10 cellular contexts compared by ENCODE assay signal in the genomic region with DNA sequence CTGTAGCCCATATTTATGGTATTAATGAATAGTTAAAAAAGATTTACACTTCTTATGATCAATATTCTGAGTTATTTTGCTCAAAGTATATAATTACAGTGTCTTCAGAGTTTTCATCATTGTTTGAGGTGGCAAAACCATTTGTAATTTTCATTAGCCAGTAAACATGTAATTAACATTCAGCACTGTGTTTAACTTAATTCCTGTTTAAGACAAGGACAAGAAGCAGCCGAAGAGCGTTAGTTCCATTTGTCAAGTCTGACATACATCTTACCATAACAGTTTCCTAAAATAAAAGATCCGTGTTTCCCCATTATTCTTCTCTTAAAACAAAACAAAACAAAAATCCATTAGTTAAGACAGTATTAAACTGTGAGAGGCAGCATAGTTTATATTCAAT. TPM values are rescaled to one million over a fixed set of nuclear protein-coding genes. Genes with fewer than 3 reads are reported as not detected.
DNase-seq lines count a peak whose midpoint lies in the region; ATAC-seq and TF ChIP-seq lines count a peak whose summit lies in the region.
"Had no signal": no experiment of that assay in that cellular context is flagged by ENCODE, and none has a peak within 500 bp of the region (broad histone marks: within the 10 kb centered on the region; RNA-seq: fewer than 3 reads in every experiment).

No MANE protein-coding gene starts in this region.

- H3K9me3 ChIP-seq in RWPE2 (ENCODE audit: severe bottlenecking) = no peaks in the 10 kb centered on the region
- no peaks in the 10 kb centered on the region for H3K9me3 ChIP-seq in esophagus muscularis mucosa
- H3K9me3 ChIP-seq in osteoblast (ENCODE audit: low read depth, low read length) = no peaks in the 10 kb centered on the region
- peaks cover 10% of the 10 kb centered on the region for H3K9me3 ChIP-seq in Karpas-422 (ENCODE audit: low read length)

- TF ChIP-seq POLR2A in esophagus muscularis mucosa (IDR thresholded peaks at IDR 0.05; ENCODE audit: low read depth) = no peak

- no peaks in the 10 kb centered on the region for H3K9me2 ChIP-seq in Karpas-422 (replicated peaks; ENCODE audit: insufficient read depth, low read length)

- DNase-seq in RWPE2 (ENCODE audit: low spot score) = no peak
- DNase-seq in esophagus muscularis mucosa (ENCODE audit: extremely low spot score) = no peak
- DNase-seq in osteoblast (ENCODE audit: insufficient read length, low spot score, missing footprints) = no peak
- no peak for DNase-seq in Karpas-422
- DNase-seq in activated naive CD8-positive, alpha-beta T cell treated with anti-CD3 and anti-CD28 coated beads for 36 hours = no peak
- DNase-seq: NCI-H446, T-helper 1 cell had no signal

- H3K27me3 ChIP-seq in RWPE2 (ENCODE audit: insufficient read depth, poor library complexity, severe bottlenecking) = no peaks in the 10 kb centered on the region
- H3K27me3 ChIP-seq in esophagus muscularis mucosa = peaks cover 0 to 7% (median 0%) of the 10 kb centered on the region in 4 donors
- H3K27me3 ChIP-seq in osteoblast (ENCODE audit: insufficient read depth, low read length) = peaks cover 23% of the 10 kb centered on the region
- H3K27me3 ChIP-seq in Karpas-422 (ENCODE audit: low read length) = no peaks in the 10 kb centered on the region

- no peaks in the 10 kb centered on the region for H3K36me3 Mint-ChIP-seq in activated naive CD8-positive, alpha-beta T cell treated with anti-CD3 and anti-CD28 coated beads for 36 hours

- intact Hi-C loops in esophagus muscularis mucosa (cut with DNase I) = loop anchor here (5.0 to 10.0 kb wide), 4 partner anchors 890 to 1300 kb away; no protein-coding TSS in a partner anchor

- no peak for TF ChIP-seq EP300 in esophagus muscularis mucosa (IDR thresholded peaks at IDR 0.05)

- H4K20me1 ChIP-seq in osteoblast (ENCODE audit: insufficient read depth, low read length) (no peaks in the 10 kb centered on the region), Karpas-422 (ENCODE audit: insufficient read depth, low read depth, low read length) (no peaks in the 10 kb centered on the region)

- no peak overlapping the region for H3K9ac ChIP-seq in Karpas-422 (ENCODE audit: low read length)

- peak overlapping the region; percentile 93 for H3K4me2 ChIP-seq in osteoblast (ENCODE audit: insufficient read depth, low read length)
- H3K4me2 ChIP-seq in Karpas-422 (ENCODE audit: low read depth, low read length, poor library complexity, severe bottlenecking) = no peak overlapping the region

- H3K36me3 ChIP-seq in RWPE2 (ENCODE audit: low read depth) (no peaks in the 10 kb centered on the region), esophagus muscularis mucosa (no peaks in the 10 kb centered on the region), osteoblast (ENCODE audit: insufficient read depth, low read length) (no peaks in the 10 kb centered on the region), Karpas-422 (ENCODE audit: insufficient read depth, low read length) (no peaks in the 10 kb centered on the region)

- H3K4me1 Mint-ChIP-seq in activated naive CD8-positive, alpha-beta T cell treated with anti-CD3 and anti-CD28 coated beads for 36 hours = peaks cover 6% of the 10 kb centered on the region

- TF ChIP-seq CTCF in 22Rv1 (IDR thresholded peaks at IDR 0.05) (no peak), RWPE2 (IDR thresholded peaks at IDR 0.05; ENCODE audit: poor library complexity, severe bottlenecking) (no peak), esophagus muscularis mucosa (IDR thresholded peaks at IDR 0.05) (no peak), osteoblast (IDR thresholded peaks at IDR 0.05; ENCODE audit: extremely low read depth, low read depth, low read length) (no peak)

- H3K27ac Mint-ChIP-seq in activated naive CD8-positive, alpha-beta T cell treated with anti-CD3 and anti-CD28 coated beads for 36 hours = no peak overlapping the region

- no peak overlapping the region for H3K4me3 Mint-ChIP-seq in activated naive CD8-positive, alpha-beta T cell treated with anti-CD3 and anti-CD28 coated beads for 36 hours

- H3K4me3 ChIP-seq in RWPE2 (ENCODE audit: severe bottlenecking) = peak overlapping the region; percentile 51
- peak overlapping the region; percentile 77 to 84 (median 80) for H3K4me3 ChIP-seq in esophagus muscularis mucosa
- H3K4me3 ChIP-seq in osteoblast (ENCODE audit: insufficient read depth, low read length) = peak overlapping the region; percentile 84
- H3K4me3 ChIP-seq in Karpas-422 (ENCODE audit: low read length) = no peak overlapping the region

- ATAC-seq in RWPE2 (ENCODE audit: low read depth) (no peak), HG03159 (IDR thresholded peaks at IDR 0.05; ENCODE audit: unreplicated experiment) (no peak), HG02885 (IDR thresholded peaks at IDR 0.05; ENCODE audit: poor library complexity, unreplicated experiment) (no peak)

- no peak overlapping the region for H2AFZ ChIP-seq in osteoblast (ENCODE audit: low read length)
- H2AFZ ChIP-seq in Karpas-422 (ENCODE audit: low read length) = no peak overlapping the region

- H3K4me1 ChIP-seq in RWPE2 (ENCODE audit: insufficient read depth, poor library complexity, severe bottlenecking) (peaks cover 28% of the 10 kb centered on the region), esophagus muscularis mucosa (peaks cover 26 to 69% (median 59%) of the 10 kb centered on the region in 4 donors), osteoblast (ENCODE audit: insufficient read depth, low read length) (peaks cover 26% of the 10 kb centered on the region), Karpas-422 (ENCODE audit: low read length) (no peaks in the 10 kb centered on the region)

- H3K27ac ChIP-seq in 22Rv1 (peak overlapping the region; percentile 89), RWPE2 (ENCODE audit: poor library complexity, severe bottlenecking) (peak overlapping the region; percentile 88), esophagus muscularis mucosa (replicated peaks in 1 of 4) (peak overlapping the region; percentile 94 to 95 (median 94)), osteoblast (ENCODE audit: low read depth, low read length) (peak overlapping the region; percentile 88), Karpas-422 (ENCODE audit: low read length) (no peak overlapping the region)

- peaks cover 72% of the 10 kb centered on the region for H3K79me2 ChIP-seq in osteoblast (ENCODE audit: insufficient read depth, low read length)
- no peaks in the 10 kb centered on the region for H3K79me2 ChIP-seq in Karpas-422 (ENCODE audit: low read length)

- H3K27me3 Mint-ChIP-seq in activated naive CD8-positive, alpha-beta T cell treated with anti-CD3 and anti-CD28 coated beads for 36 hours = peaks cover 95% of the 10 kb centered on the region

- H3K9me3 Mint-ChIP-seq in activated naive CD8-positive, alpha-beta T cell treated with anti-CD3 and anti-CD28 coated beads for 36 hours = peaks cover 2% of the 10 kb centered on the region

- 6% methylated on average over 3 of the region's 3 CpGs for WGBS in esophagus muscularis mucosa

RNA-seq across cellular contexts. Expression of gene NR2F2, which starts 5.6 kb away (rescaled TPM):
- 100 to 1,000 TPM in 2 of 4 donors, 10 to 100 TPM in 2; 42.7 to 131 (median 83.6) TPM for total RNA-seq in esophagus muscularis mucosa
- total RNA-seq in osteoblast = 13.0 and 14.5 TPM in 2 replicates
- not detected in 2 replicates for total RNA-seq in Karpas-422 (2014; rRNA removed; shearing (Covaris generic); ENCODE audit: low replicate concordance)
- total RNA-seq in activated naive CD8-positive, alpha-beta T cell treated with anti-CD3 and anti-CD28 coated beads for 36 hours = not detected

Comparison
In these comparisons a context has a peak if more than half of its experiments do, and no peak if none do; other contexts are left out.
1. RNA of gene NR2F2, which starts 5.6 kb away (total RNA-seq): 42.7 to 131 TPM in esophagus muscularis mucosa and 13.0 to 14.5 TPM in osteoblast; not detected in Karpas-422 and not detected in activated naive CD8-positive, alpha-beta T cell treated with anti-CD3 and anti-CD28 coated beads for 36 hours; every median in the first group is over 10 times any median in the second.